ENCODE assay signal across 28 cellular contexts in the genomic region with DNA sequence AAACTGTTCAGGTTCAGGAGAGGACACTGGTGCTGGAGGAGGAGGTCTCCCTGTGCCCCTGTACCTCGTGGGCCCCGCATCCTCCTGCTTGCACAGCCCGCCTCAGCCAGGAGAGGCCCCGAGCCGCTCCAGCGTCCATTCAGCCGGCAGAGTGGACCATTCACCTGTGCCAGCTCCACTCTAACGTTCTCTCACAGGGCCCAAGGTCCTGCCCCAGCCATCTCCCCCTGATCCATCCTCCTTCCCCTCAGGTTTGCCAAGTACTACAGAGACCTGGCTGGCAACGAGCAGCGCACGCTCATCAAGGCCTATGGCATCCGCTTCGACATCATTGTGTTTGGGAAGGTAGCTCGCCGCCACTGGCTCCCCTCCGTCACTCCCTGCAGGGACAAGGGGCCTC. TPM values are rescaled to one million over a fixed set of nuclear protein-coding genes. Genes with fewer than 3 reads are reported as not detected.
A peak's percentile ranks its signal among the peaks of the same experiment; 100 is the strongest.
DNase-seq lines count a peak whose midpoint lies in the region; ATAC-seq, FAIRE-seq and TF ChIP-seq lines count a peak whose summit lies in the region.
"Had no signal": no experiment of that assay in that cellular context is flagged by ENCODE, and none has a peak within 500 bp of the region (broad histone marks: within the 10 kb centered on the region; RNA-seq: fewer than 3 reads in every experiment).

No MANE protein-coding gene starts in this region.

- no peak for TF ChIP-seq RAD21 in H1 (IDR thresholded peaks at IDR 0.05 in 1 of 2, conservative IDR thresholded peaks at IDR 0.05 in 1 of 2; ENCODE audit: low read depth in 2 of 2, low read length in 2 of 2)

- no peak overlapping the region for H3K4me2 ChIP-seq in H1 (ENCODE audit: insufficient read depth in 1 of 2, low read depth in 2 of 2, low read length in 2 of 2)
- H3K4me2 ChIP-seq: A549; BLaER1 treated with 17β-estradiol and CSF1 and Interleukin-3, amounts not matched to agents 10 nM and 100 nM; PC-9 had no signal

- H3K27me3 Mint-ChIP-seq in activated T-cell treated with anti-CD3 and anti-CD28 coated beads, Interleukin-2, amount 50 U/mL, for 24 hours = no peaks in the 10 kb centered on the region
- no peaks in the 10 kb centered on the region for H3K27me3 Mint-ChIP-seq in progenitor cell of endocrine pancreas
- H3K27me3 Mint-ChIP-seq: CD4-positive, alpha-beta T cell had no signal

- H3K4me3 ChIP-seq in Panc1 (ENCODE audit: low read depth in 2 of 2, low read length in 2 of 2) (no peak overlapping the region), H1 (ENCODE audit: extremely low read depth in 1 of 4, insufficient read depth in 2 of 4, low read depth in 3 of 4, low read length in 4 of 4) (no peak overlapping the region)
- H3K4me3 ChIP-seq: A549; BLaER1 treated with 17β-estradiol and CSF1 and Interleukin-3, amounts not matched to agents 10 nM and 100 nM; GM23248; HAP-1; PC-9; SJSA1 had no signal

- no peaks in the 10 kb centered on the region for H3K36me3 ChIP-seq in Panc1 (ENCODE audit: control insufficient read depth, insufficient read depth, low read length)
- no peaks in the 10 kb centered on the region for H3K36me3 ChIP-seq in H1 (ENCODE audit: control insufficient read depth in 2 of 4, insufficient read depth in 4 of 4, low read length in 3 of 4)

- H3K27ac ChIP-seq in Panc1 (ENCODE audit: low read length) (no peak overlapping the region), H1 (ENCODE audit: low read depth, low read length) (no peak overlapping the region)
- H3K27ac ChIP-seq: A549; BLaER1 treated with 17β-estradiol and CSF1 and Interleukin-3, amounts not matched to agents 10 nM and 100 nM; GM23248; PC-9; SJSA1 had no signal

- H3K56ac ChIP-seq in H1 (replicated peaks; ENCODE audit: insufficient read length, low read depth, low read length) = no peak overlapping the region

- no peaks in the 10 kb centered on the region for H3K23me2 ChIP-seq in H1 (ENCODE audit: low read depth, low read length)

- DNase-seq in activated T-cell treated with anti-CD3 and anti-CD28 coated beads, Interleukin-2, amount 50 U/mL, for 24 hours = no peak
- no peak for DNase-seq in activated T-cell treated with anti-CD3 and anti-CD28 coated beads for 4 hours
- DNase-seq in Panc1 (ENCODE audit: low read depth, low spot score) = no peak
- no peak for DNase-seq in H1 (ENCODE audit: low read depth in 1 of 2, low spot score in 2 of 2)
- DNase-seq in progenitor cell of endocrine pancreas (ENCODE audit: low spot score, unreplicated experiment) = no peak
- no peak for DNase-seq in HCEC 1CT
- DNase-seq in NCI-H1436 treated with DMSO at 0.1 percent for 48 hours (lab: John Stamatoyannopoulos, UW) = no peak
- no peak for DNase-seq in HPDE6-E6E7 (ENCODE audit: extremely low spot score)
- DNase-seq: AML-193; CD4-positive, alpha-beta T cell; GM23248; KBM-7; MV-4-11; NCI-H1105; NCI-H146; NCI-H1930; NCI-H2107; NCI-H524; NCI-H774; PC-9; Right ventricle myocardium superior; RPMI8226 had no signal

- H3K4me1 Mint-ChIP-seq in activated T-cell treated with anti-CD3 and anti-CD28 coated beads, Interleukin-2, amount 50 U/mL, for 24 hours (ENCODE audit: low read depth) = peaks cover 9% of the 10 kb centered on the region
- H3K4me1 Mint-ChIP-seq in progenitor cell of endocrine pancreas (ENCODE audit: low read depth) = peaks cover 9% of the 10 kb centered on the region

- no peak overlapping the region for H3K23ac ChIP-seq in H1 (ENCODE audit: insufficient read length)

- H3K14ac ChIP-seq in H1 (ENCODE audit: insufficient read length) = no peak overlapping the region

- no peaks in the 10 kb centered on the region for H3K4me1 ChIP-seq in Panc1 (ENCODE audit: control insufficient read depth, insufficient read depth, low read length)
- H3K4me1 ChIP-seq in H1 (replicated peaks in 1 of 4; ENCODE audit: control insufficient read depth in 3 of 4, insufficient read depth in 4 of 4, low read length in 3 of 4) = 0 out of 7 replicates have a peak, but pooled peaks cover 0 to 3% (median 0%) of the 10 kb centered on the region in 4 experiments
- H3K4me1 ChIP-seq: HAP-1, SJSA1 had no signal

- H4K8ac ChIP-seq in H1 (ENCODE audit: extremely low read depth, insufficient read depth, low read length) = no peak overlapping the region

- H2BK20ac ChIP-seq in H1 (ENCODE audit: low read length) = no peak overlapping the region

- TF ChIP-seq CTCF in Panc1 (IDR thresholded peaks at IDR 0.05) = no peak
- TF ChIP-seq CTCF in H1 (IDR thresholded peaks at IDR 0.05; ENCODE audit: control extremely low read depth in 1 of 3, insufficient read depth in 1 of 3, low read depth in 1 of 3, low read length in 3 of 3) = no peak
- no peak for TF ChIP-seq CTCF in progenitor cell of endocrine pancreas (IDR thresholded peaks at IDR 0.05; ENCODE audit: unreplicated experiment)

- H3K27me3 ChIP-seq in Panc1 (ENCODE audit: control insufficient read depth, insufficient read depth, low read length) = no peaks in the 10 kb centered on the region
- H3K27me3 ChIP-seq in H1 (replicated peaks in 1 of 4; ENCODE audit: control insufficient read depth in 3 of 4, extremely low read depth in 1 of 4, insufficient read depth in 3 of 4, low read length in 3 of 4) = no peaks in the 10 kb centered on the region
- H3K27me3 ChIP-seq: BLaER1 treated with 17β-estradiol and CSF1 and Interleukin-3, amounts not matched to agents 10 nM and 100 nM; SJSA1 had no signal

- no peak overlapping the region for H3K4me3 Mint-ChIP-seq in activated T-cell treated with anti-CD3 and anti-CD28 coated beads, Interleukin-2, amount 50 U/mL, for 24 hours
- H3K4me3 Mint-ChIP-seq in progenitor cell of endocrine pancreas (ENCODE audit: low read depth) = no peak overlapping the region
- H3K4me3 Mint-ChIP-seq: CD4-positive, alpha-beta T cell had no signal

- POLR2A ChIA-PET in Panc1 (lab: Charles Lee) = no interaction called here
- POLR2A ChIA-PET in H1 (lab: Charles Lee; ENCODE audit: partially characterized antibody) = interaction anchor here (0.9 to 1.6 kb wide), 2 partner anchors 8 to 63 kb away, joined by 3 to 6 read pairs; no protein-coding TSS in a partner anchor

- H4K91ac ChIP-seq in H1 (replicated peaks; ENCODE audit: insufficient read length, low read length) = no peak overlapping the region

- no peak overlapping the region for H2BK15ac ChIP-seq in H1 (ENCODE audit: low read length)

- FAIRE-seq in H1 (lab: Jason Lieb, UNC) = no peak
- FAIRE-seq: A549, D721Med, GM18507 had no signal

- no peaks in the 10 kb centered on the region for H3K9me3 Mint-ChIP-seq in activated T-cell treated with anti-CD3 and anti-CD28 coated beads, Interleukin-2, amount 50 U/mL, for 24 hours
- no peaks in the 10 kb centered on the region for H3K9me3 Mint-ChIP-seq in progenitor cell of endocrine pancreas (ENCODE audit: low read depth)
- H3K9me3 Mint-ChIP-seq: CD4-positive, alpha-beta T cell had no signal

- H3K79me2 ChIP-seq in H1 (ENCODE audit: control insufficient read depth in 1 of 2, insufficient read depth in 2 of 2, low read length in 2 of 2) = no peaks in the 10 kb centered on the region

- no peak overlapping the region for H2BK120ac ChIP-seq in H1 (replicated peaks; ENCODE audit: low read depth, low read length)

- H2BK12ac ChIP-seq in H1 (ENCODE audit: low read depth, low read length) = no peak overlapping the region

- peak overlapping the region; percentile 40 for H3K27ac Mint-ChIP-seq in activated T-cell treated with anti-CD3 and anti-CD28 coated beads, Interleukin-2, amount 50 U/mL, for 24 hours
- peak overlapping the region; percentile 29 for H3K27ac Mint-ChIP-seq in progenitor cell of endocrine pancreas
- H3K27ac Mint-ChIP-seq: CD4-positive, alpha-beta T cell had no signal

- CTCF ChIA-PET in Panc1 (lab: Charles Lee) = no interaction called here
- CTCF ChIA-PET in H1 (lab: Charles Lee; ENCODE audit: partially characterized antibody) = interaction anchor here (1.3 to 3.5 kb wide), 3 partner anchors 7 to 41 kb away, joined by 3 to 24 read pairs (median 19); no protein-coding TSS in a partner anchor

- in situ Hi-C loops in Panc1 (cut with HindIII; ENCODE audit: low pct_unique_long_range_greater_than_20kb, low sequenced_read_pairs) = no loop called here

- H3K4ac ChIP-seq in H1 (replicated peaks; ENCODE audit: insufficient read length, low read depth, low read length) = no peak overlapping the region

- 0 out of 2 replicates have a peak, but pooled peaks have one; percentile 8 for ATAC-seq in Panc1

- intact Hi-C loops in Panc1 (cut with micrococcal nuclease; ENCODE audit: unreplicated experiment) = no loop called here

- no peaks in the 10 kb centered on the region for H4K20me1 ChIP-seq in H1 (replicated peaks in 1 of 2; ENCODE audit: control insufficient read depth in 1 of 2, insufficient read depth in 2 of 2, low read length in 2 of 2)

- H2AFZ ChIP-seq in H1 (ENCODE audit: low read length) = no peak overlapping the region
- H2AFZ ChIP-seq: GM23248, PC-9 had no signal

- no TSS peak for BruUV-seq in Panc1 (replicated peaks; lab: Mats Ljungman, UMichigan)

- H3K36me3 Mint-ChIP-seq in activated T-cell treated with anti-CD3 and anti-CD28 coated beads, Interleukin-2, amount 50 U/mL, for 24 hours (ENCODE audit: low read depth) = peaks cover 77% of the 10 kb centered on the region
- peaks cover 14% of the 10 kb centered on the region for H3K36me3 Mint-ChIP-seq in progenitor cell of endocrine pancreas (ENCODE audit: insufficient read depth)

- no peak overlapping the region for H2AK5ac ChIP-seq in H1 (ENCODE audit: low read depth, low read length)

- no peaks in the 10 kb centered on the region for H3K79me1 ChIP-seq in H1 (ENCODE audit: low read depth, low read length)

- no peak for TF ChIP-seq POLR2A in H1 (IDR thresholded peaks at IDR 0.05; ENCODE audit: control extremely low read depth in 1 of 2, low read depth in 2 of 2, low read length in 2 of 2)

- no peak overlapping the region for H3K18ac ChIP-seq in H1 (ENCODE audit: extremely low read depth, low read length)

- H4K5ac ChIP-seq in H1 (ENCODE audit: insufficient read length, low read depth, low read length) = no peak overlapping the region

- no peak for TF ChIP-seq EP300 in H1 (IDR thresholded peaks at IDR 0.05; ENCODE audit: borderline replicate concordance in 1 of 2, low read depth in 2 of 2, low read length in 2 of 2)

- no peak overlapping the region for H3K9ac ChIP-seq in H1 (replicated peaks in 1 of 4; ENCODE audit: extremely low read depth in 1 of 4, low read depth in 3 of 4, low read length in 3 of 4)
- H3K9ac ChIP-seq: BLaER1 treated with 17β-estradiol and CSF1 and Interleukin-3, amounts not matched to agents 10 nM and 100 nM; GM23248 had no signal

- peak overlapping the region; percentile 46; the same call in 1 of the 2 replicates for H2BK5ac ChIP-seq in H1 (ENCODE audit: low read depth, low read length)

- no peaks in the 10 kb centered on the region for H3K9me3 ChIP-seq in Panc1 (ENCODE audit: control insufficient read depth, insufficient read depth, low read depth, low read length)
- no peaks in the 10 kb centered on the region for H3K9me3 ChIP-seq in H1 (ENCODE audit: insufficient read depth in 2 of 2, low read depth in 1 of 2, low read length in 1 of 2)
- H3K9me3 ChIP-seq: A549; BLaER1 treated with 17β-estradiol and CSF1 and Interleukin-3, amounts not matched to agents 10 nM and 100 nM; HAP-1; SJSA1 had no signal

- 92% methylated on average over 16 of the region's 16 CpGs; no CpG with 5 or more reads in 1 of the 2 experiments for WGBS in H1 (ENCODE audit: extremely low coverage in 1 of 2, insufficient coverage in 1 of 2, insufficient read length in 1 of 2, insufficient replicate concordance in 2 of 2, low coverage in 1 of 2, low lambda C conversion rate in 2 of 2, missing lambda C conversion rate in 1 of 2), 2 experiments

RNA-seq across cellular contexts. Expression of gene P2RX4, which starts 22.2 kb away (rescaled TPM):
- total RNA-seq in Panc1 (2021; ENCODE audit: unreplicated experiment) (12.4 TPM), progenitor cell of endocrine pancreas (23.9 and 28.3 TPM in 2 replicates)
- polyA plus RNA-seq in Panc1 (2012; ENCODE audit: insufficient read length) = 20.5 TPM
- total RNA-seq in H1 (2021; fragmentation: NEBNext Ultra II Directional; extraction: Animal tissue kit (Norgen Biotek cat#: 25700)) = 7.1 and 9.5 TPM in 2 replicates
- 12.2 and 21.4 TPM in 2 replicates for polyA plus RNA-seq in H1 (2011; rRNA removed)
- polyA plus RNA-seq in H1 (2011; cell fraction: cytosol; rRNA removed) = 13.8 TPM
- polyA plus RNA-seq in H1 (2011; cell fraction: nucleus; rRNA removed) = 22.4 TPM
- 4.5 to 12.1 TPM (median 9.5 TPM) in 4 replicates for polyA plus RNA-seq in H1 (2012, experiment 1 of 2)
- polyA plus RNA-seq in H1 (2012, experiment 2 of 2) = 6.1 TPM
- polyA plus RNA-seq in H1 (2013, experiment 1 of 2) = 7.9 TPM
- polyA plus RNA-seq in H1 (2013, experiment 2 of 2) = 9.9 TPM
- 16.2 and 17.6 TPM in 2 replicates for polyA minus RNA-seq in H1 (2011; rRNA and poly(A)+ RNA removed)
- 5.0 TPM for polyA minus RNA-seq in H1 (2011; cell fraction: cytosol; rRNA and poly(A)+ RNA removed)
- 10.2 TPM for polyA minus RNA-seq in H1 (2011; cell fraction: nucleus; rRNA and poly(A)+ RNA removed)
